In genomic region chr1:243375596-243375995, GRCh38 we compare ENCODE assay signal across 24 cellular contexts.
DNase-seq lines count a peak whose midpoint lies in the region; ATAC-seq, FAIRE-seq and TF ChIP-seq lines count a peak whose summit lies in the region.
"Had no signal": no experiment of that assay in that cellular context is flagged by ENCODE, and none has a peak within 500 bp of the region (broad histone marks: within the 10 kb centered on the region; RNA-seq: fewer than 3 reads in every experiment).

No MANE protein-coding gene starts in this region.

- TF ChIP-seq RAD21 in HepG2 (CRISPR knock-in tag; IDR thresholded peaks at IDR 0.05), result no peak

- no TSS peak for BruUV-seq in HepG2 (replicated peaks; lab: Mats Ljungman, UMichigan)

- H4K20me1 ChIP-seq in HepG2 (ENCODE audit: insufficient read depth, low read length), result no peaks in the 10 kb centered on the region
- H4K20me1 ChIP-seq: BLaER1 had no signal

- CTCF ChIA-PET in HepG2 (lab: Yijun Ruan, JAX; ENCODE audit: low intra/inter-chr PET ratio, low total read pairs), result no interaction called here

- no peak overlapping the region for H3K4me3 ChIP-seq in right lobe of liver
- H3K4me3 ChIP-seq in HepG2 (replicated peaks in 1 of 3; ENCODE audit: insufficient read depth in 1 of 3, low read depth in 2 of 3, low read length in 3 of 3), result no peak overlapping the region
- no peak overlapping the region for H3K4me3 ChIP-seq in psoas muscle
- H3K4me3 ChIP-seq: BLaER1, HAP-1 had no signal

- POLR2A ChIA-PET in HepG2 (lab: Yijun Ruan, JAX), result no interaction called here

- no peak overlapping the region for H2AFZ ChIP-seq in HepG2 (ENCODE audit: low read length)

- no peak overlapping the region for H3K27ac ChIP-seq in right lobe of liver
- H3K27ac ChIP-seq in HepG2 (ENCODE audit: extremely low read length, insufficient read depth, low read length), result no peak overlapping the region
- no peak overlapping the region for H3K27ac ChIP-seq in psoas muscle
- H3K27ac ChIP-seq: 22Rv1, BLaER1, C4-2B had no signal

- ATAC-seq in right lobe of liver (peak; percentile 40 to 92 (median 48)), HepG2 (no peak), psoas muscle (peak in 3 of 4 donors; percentile 68 to 85 (median 78)), HG02798 (IDR thresholded peaks at IDR 0.05; ENCODE audit: poor library complexity, unreplicated experiment) (no peak)
- ATAC-seq: CD8-positive, alpha-beta T cell had no signal

- no peaks in the 10 kb centered on the region for H3K4me1 ChIP-seq in right lobe of liver
- no peaks in the 10 kb centered on the region for H3K4me1 ChIP-seq in HepG2 (ENCODE audit: insufficient read depth, low read length)
- H3K4me1 ChIP-seq in psoas muscle, result peaks cover 4% of the 10 kb centered on the region
- H3K4me1 ChIP-seq: BLaER1, Caco-2, HAP-1 had no signal

- H3K9ac ChIP-seq in HepG2 (ENCODE audit: insufficient read depth, low read depth, low read length), result no peak overlapping the region
- H3K9ac ChIP-seq: BLaER1 had no signal

- H3K79me2 ChIP-seq in HepG2 (ENCODE audit: insufficient read depth, low read length), result no peaks in the 10 kb centered on the region

- intact Hi-C loops in right lobe of liver (cut with DNase I) (no loop called here), HepG2 (cut with micrococcal nuclease; ENCODE audit: unreplicated experiment) (no loop called here), psoas muscle (cut with DNase I) (loop anchor here in 1 of 2 donors (1.0 kb wide), 1 partner anchor 22 kb away; no protein-coding TSS in a partner anchor)

- TF ChIP-seq POLR2A in right lobe of liver (IDR thresholded peaks at IDR 0.05) (no peak), HepG2 (IDR thresholded peaks at IDR 0.05; ENCODE audit: insufficient read depth in 1 of 2, low read depth in 2 of 2, low read length in 2 of 2) (no peak)

- no peaks in the 10 kb centered on the region for H3K27me3 ChIP-seq in right lobe of liver
- no peaks in the 10 kb centered on the region for H3K27me3 ChIP-seq in HepG2 (ENCODE audit: control insufficient read depth in 1 of 2, insufficient read depth in 2 of 2, low read length in 2 of 2)
- no peaks in the 10 kb centered on the region for H3K27me3 ChIP-seq in psoas muscle (ENCODE audit: insufficient read depth in 3 of 3, low read length in 2 of 3)
- H3K27me3 ChIP-seq: BLaER1 had no signal

- FAIRE-seq in HepG2 (lab: Jason Lieb, UNC), result no peak
- FAIRE-seq: A204.1, GM12891, GM18507, H54 had no signal

- DNase-seq in DMS 273 (lab: John Stamatoyannopoulos, UW; ENCODE audit: unreplicated experiment), result peak; percentile 35
- no peak for DNase-seq in DMS 273 treated with DMSO at 0.1 percent for 48 hours (lab: John Stamatoyannopoulos, UW)
- peak in 1 of 3 donors; percentile 53 for DNase-seq in right lobe of liver
- no peak for DNase-seq in HepG2 (ENCODE audit: low spot score)
- peak; percentile 62 to 75 for DNase-seq in cerebellar nuclear complex (lab: John Stamatoyannopoulos, UW)
- DNase-seq in psoas muscle, result no peak
- DNase-seq in activated CD4-positive, alpha-beta T cell treated with anti-CD3 and anti-CD28 coated beads for 1 hour, result no peak
- DNase-seq: Caco-2; CD4-positive, CD25-positive, alpha-beta regulatory T cell; CD8-positive, alpha-beta T cell; DMS79; EL; GF-D8; GOT3; HFFc6 had no signal

- TF ChIP-seq EP300 in HepG2 (IDR thresholded peaks at IDR 0.05; ENCODE audit: low read depth in 2 of 2, low read length in 2 of 2) (no peak), HepG2 (CRISPR knock-in tag; IDR thresholded peaks at IDR 0.05; ENCODE audit: borderline replicate concordance) (no peak)

- 18% methylated on average over 1 of the region's 1 CpG for WGBS in right lobe of liver (ENCODE audit: insufficient coverage, low coverage, low lambda C conversion rate, missing lambda C conversion rate)
- 57% methylated on average over 1 of the region's 1 CpG for WGBS in HepG2 (ENCODE audit: low lambda C conversion rate)
- 24 to 47% (median 39%) methylated on average over 1 of the region's 1 CpG for WGBS in psoas muscle, 3 donors

- peaks cover 0 to 11% (median 0%) of the 10 kb centered on the region in 4 donors for H3K36me3 ChIP-seq in right lobe of liver
- H3K36me3 ChIP-seq in HepG2 (replicated peaks in 1 of 2; ENCODE audit: control insufficient read depth in 1 of 2, insufficient read depth in 2 of 2, low read length in 2 of 2), result no peaks in the 10 kb centered on the region; a peak in 1 of 5 replicates
- H3K36me3 ChIP-seq in psoas muscle (ENCODE audit: insufficient read depth in 1 of 2, low read depth in 1 of 2), result peaks cover 3 to 19% of the 10 kb centered on the region in 2 donors
- H3K36me3 ChIP-seq: HAP-1 had no signal

- H3K4me2 ChIP-seq in HepG2 (ENCODE audit: low read depth, low read length), result no peak overlapping the region
- H3K4me2 ChIP-seq: BLaER1 had no signal

- in situ Hi-C loops in HepG2 (cut with HindIII; ENCODE audit: extremely low pct_ligation_motif_present, low pct_unique_long_range_greater_than_20kb), result no loop called here

- TF ChIP-seq CTCF in right lobe of liver (IDR thresholded peaks at IDR 0.05), result no peak
- no peak for TF ChIP-seq CTCF in HepG2 (CRISPR knock-in tag; IDR thresholded peaks at IDR 0.05)
- TF ChIP-seq CTCF in psoas muscle (IDR thresholded peaks at IDR 0.05), result no peak

- H3K9me3 ChIP-seq in right lobe of liver, result no peaks in the 10 kb centered on the region
- peaks cover 14% of the 10 kb centered on the region for H3K9me3 ChIP-seq in HepG2 (ENCODE audit: low read length)
- H3K9me3 ChIP-seq in psoas muscle, result no peaks in the 10 kb centered on the region
- H3K9me3 ChIP-seq: Caco-2, HAP-1 had no signal

TF ChIP-seq in HepG2, 621 proteins besides CTCF, POLR2A, EP300 and RAD21:
- TF ChIP-seq ZNF761 (CRISPR knock-in tag; conservative IDR thresholded peaks at IDR 0.05) (no peak), ZFP41 (CRISPR knock-in tag; IDR thresholded peaks at IDR 0.05; ENCODE audit: borderline replicate concordance) (no peak), HOXD1 (CRISPR knock-in tag; IDR thresholded peaks at IDR 0.05) (no peak), ZNF607 (CRISPR knock-in tag; IDR thresholded peaks at IDR 0.05; ENCODE audit: borderline replicate concordance) (no peak), SMARCC2 (IDR thresholded peaks at IDR 0.05) (no peak), NFYC (CRISPR knock-in tag; IDR thresholded peaks at IDR 0.05) (no peak), TFE3 (CRISPR knock-in tag; IDR thresholded peaks at IDR 0.05) (no peak), ZNF569 (CRISPR knock-in tag; IDR thresholded peaks at IDR 0.05; ENCODE audit: borderline replicate concordance) (no peak), FOXO4 (CRISPR knock-in tag; conservative IDR thresholded peaks at IDR 0.05) (no peak), ZNF670 (CRISPR knock-in tag; IDR thresholded peaks at IDR 0.05; ENCODE audit: borderline replicate concordance) (no peak), SMARCE1 (IDR thresholded peaks at IDR 0.05; ENCODE audit: borderline replicate concordance) (no peak), ZNF749 (CRISPR knock-in tag; IDR thresholded peaks at IDR 0.05; ENCODE audit: borderline replicate concordance) (no peak), CBX1 (IDR thresholded peaks at IDR 0.05; ENCODE audit: low read depth) (no peak), PAF1 (CRISPR knock-in tag; IDR thresholded peaks at IDR 0.05) (no peak), HDAC1 (CRISPR knock-in tag; IDR thresholded peaks at IDR 0.05) (no peak), NR3C1 (CRISPR knock-in tag; IDR thresholded peaks at IDR 0.05) (no peak), ZNF589 (CRISPR knock-in tag; conservative IDR thresholded peaks at IDR 0.05) (no peak), CSRNP2 (CRISPR knock-in tag; conservative IDR thresholded peaks at IDR 0.05; ENCODE audit: low read depth) (no peak), HOXA9 (CRISPR knock-in tag; IDR thresholded peaks at IDR 0.05; ENCODE audit: borderline replicate concordance) (no peak), MIXL1 (CRISPR knock-in tag; IDR thresholded peaks at IDR 0.05) (no peak)
TF ChIP-seq in HepG2: peak in this region for 0.

Comparison
In these comparisons a context has a peak if more than half of its experiments do, and no peak if none do; other contexts are left out.
1. DNase-seq: peak in DMS 273 (single experiment) and cerebellar nuclear complex (2 of 2); none in DMS 273 treated with DMSO at 0.1 percent for 48 hours (single experiment), HepG2 (single experiment), psoas muscle (0 of 2) and activated CD4-positive, alpha-beta T cell treated with anti-CD3 and anti-CD28 coated beads for 1 hour (single experiment).
2. ATAC-seq: peak in right lobe of liver (4 of 4) and psoas muscle (3 of 4); none in HepG2 (single experiment) and HG02798 (single experiment).